In the genomic region with DNA sequence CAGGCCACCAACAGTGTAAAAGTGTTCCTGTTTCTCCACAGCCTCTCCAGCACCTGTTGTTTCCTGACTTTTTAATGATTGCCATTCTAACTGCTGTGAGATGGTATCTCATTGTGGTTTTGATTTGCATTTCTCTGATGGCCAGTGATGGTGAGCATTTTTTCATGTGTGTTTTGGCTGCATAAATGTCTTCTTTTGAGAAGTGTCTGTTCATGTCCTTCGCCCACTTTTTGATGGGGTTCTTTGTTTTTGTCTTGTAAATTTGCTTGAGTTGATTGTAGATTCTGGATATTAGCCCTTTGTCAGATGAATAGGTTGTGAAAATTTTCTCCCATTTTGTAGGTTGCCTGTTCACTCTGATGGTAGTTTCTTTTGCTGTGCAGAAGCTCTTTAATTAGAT, we compare ENCODE assay signal across 11 cellular contexts. TPM values are rescaled to one million over a fixed set of nuclear protein-coding genes. Genes with fewer than 3 reads are reported as not detected.
DNase-seq lines count a peak whose midpoint lies in the region; ATAC-seq and TF ChIP-seq lines count a peak whose summit lies in the region.
"Not testable (repeated sequence)": the region's sequence is repeated elsewhere in the genome, so short reads cannot be mapped to it uniquely, and the experiment has no call there.
"Had no signal": no experiment of that assay in that cellular context is flagged by ENCODE, and none has a peak within 500 bp of the region (broad histone marks: within the 10 kb centered on the region; RNA-seq: fewer than 3 reads in every experiment).

No MANE protein-coding gene starts in this region.

- not testable (repeated sequence) for H3K36me3 ChIP-seq in CD4-positive, alpha-beta memory T cell (ENCODE audit: insufficient read depth, low read length)

- H3K27ac Mint-ChIP-seq in CD4-positive, alpha-beta memory T cell: peak overlapping the region in 1 of 7 donors; percentile 60
- not testable (repeated sequence) for H3K27ac Mint-ChIP-seq in T-helper 17 cell; activated CD4-positive, alpha-beta memory T cell treated with anti-CD3 and anti-CD28 coated beads, Interleukin-2, amount 10 ng/mL, durations not matched to agents 7 days and 5 days; activated T-helper 2 cell treated with anti-CD3 and anti-CD28 coated beads, Interferon-gamma antibody, Interleukin-2, Interleukin-4, amounts not matched to agents 10 μg/mL and 5 μg/mL and 100 μg/mL, durations not matched to agents 14 hours and 24 hours and 36 hours; brain; mesothelial cell of epicardium; nephron progenitor cell; stimulated activated naive CD8-positive, alpha-beta T cell treated with anti-CD3 and anti-CD28 coated beads, Interleukin-15, Interleukin-2, amounts not matched to agents 100 ng/mL and 50 ng/mL, for 24 hours

- H3K36me3 Mint-ChIP-seq in CD4-positive, alpha-beta memory T cell; T-helper 17 cell (ENCODE audit: low read depth); activated CD4-positive, alpha-beta memory T cell treated with anti-CD3 and anti-CD28 coated beads, Interleukin-2, amount 10 ng/mL, durations not matched to agents 7 days and 5 days (ENCODE audit: low read depth); activated T-helper 2 cell treated with anti-CD3 and anti-CD28 coated beads, Interferon-gamma antibody, Interleukin-2, Interleukin-4, amounts not matched to agents 10 μg/mL and 5 μg/mL and 100 μg/mL, durations not matched to agents 14 hours and 24 hours and 36 hours (ENCODE audit: low read depth); stimulated activated naive CD8-positive, alpha-beta T cell treated with anti-CD3 and anti-CD28 coated beads, Interleukin-15, Interleukin-2, amounts not matched to agents 100 ng/mL and 50 ng/mL, for 24 hours (ENCODE audit: low read depth): not testable (repeated sequence)
- H3K36me3 Mint-ChIP-seq in brain (peaks cover 15% of the 10 kb centered on the region), mesothelial cell of epicardium (peaks cover 17% of the 10 kb centered on the region), nephron progenitor cell (ENCODE audit: low read depth) (peaks cover 18% of the 10 kb centered on the region)

- peak overlapping the region in 7 of 8 donors; percentile 32 to 99 (median 59) for H3K4me3 Mint-ChIP-seq in CD4-positive, alpha-beta memory T cell
- H3K4me3 Mint-ChIP-seq in T-helper 17 cell (peak overlapping the region; percentile 55), brain (peak overlapping the region; percentile 54 to 99 (median 82)), mesothelial cell of epicardium (peak overlapping the region; percentile 50), nephron progenitor cell (peak overlapping the region; percentile 98)
- H3K4me3 Mint-ChIP-seq in activated CD4-positive, alpha-beta memory T cell treated with anti-CD3 and anti-CD28 coated beads, Interleukin-2, amount 10 ng/mL, durations not matched to agents 7 days and 5 days: peak overlapping the region; percentile 48
- peak overlapping the region; percentile 62 for H3K4me3 Mint-ChIP-seq in activated T-helper 2 cell treated with anti-CD3 and anti-CD28 coated beads, Interferon-gamma antibody, Interleukin-2, Interleukin-4, amounts not matched to agents 10 μg/mL and 5 μg/mL and 100 μg/mL, durations not matched to agents 14 hours and 24 hours and 36 hours (ENCODE audit: low read depth)
- peak overlapping the region; percentile 97 for H3K4me3 Mint-ChIP-seq in stimulated activated naive CD8-positive, alpha-beta T cell treated with anti-CD3 and anti-CD28 coated beads, Interleukin-15, Interleukin-2, amounts not matched to agents 100 ng/mL and 50 ng/mL, for 24 hours

- intact Hi-C loops in CD4-positive, alpha-beta memory T cell (cut with micrococcal nuclease): loop anchor here (5.0 kb wide), 2 partner anchors 83 to 263 kb away; a partner anchor contains a TSS
- intact Hi-C loops in activated T-helper 2 cell treated with anti-CD3 and anti-CD28 coated beads, Interferon-gamma antibody, Interleukin-2, Interleukin-4, amounts not matched to agents 10 μg/mL and 5 μg/mL and 100 μg/mL, durations not matched to agents 14 hours and 24 hours and 36 hours (cut with micrococcal nuclease): loop anchor here (2.0 to 5.0 kb wide), 2 partner anchors 187 to 265 kb away; a partner anchor contains a TSS

- not testable (repeated sequence) for H3K27ac ChIP-seq in CD4-positive, alpha-beta memory T cell (ENCODE audit: low read depth, low read length)

- H3K4me3 ChIP-seq in CD4-positive, alpha-beta memory T cell (ENCODE audit: low read length in 2 of 2): not testable (repeated sequence)

- not testable (repeated sequence) for H3K9me3 Mint-ChIP-seq in CD4-positive, alpha-beta memory T cell; activated CD4-positive, alpha-beta memory T cell treated with anti-CD3 and anti-CD28 coated beads, Interleukin-2, amount 10 ng/mL, durations not matched to agents 7 days and 5 days; activated T-helper 2 cell treated with anti-CD3 and anti-CD28 coated beads, Interferon-gamma antibody, Interleukin-2, Interleukin-4, amounts not matched to agents 10 μg/mL and 5 μg/mL and 100 μg/mL, durations not matched to agents 14 hours and 24 hours and 36 hours; mesothelial cell of epicardium; stimulated activated naive CD8-positive, alpha-beta T cell treated with anti-CD3 and anti-CD28 coated beads, Interleukin-15, Interleukin-2, amounts not matched to agents 100 ng/mL and 50 ng/mL, for 24 hours
- H3K9me3 Mint-ChIP-seq in brain (peaks cover 8 to 23% (median 14%) of the 10 kb centered on the region in 5 experiments), nephron progenitor cell (peaks cover 39% of the 10 kb centered on the region)

- POLR2A ChIA-PET in CD4-positive, alpha-beta memory T cell (lab: Charles Lee; ENCODE audit: partially characterized antibody); activated CD4-positive, alpha-beta memory T cell treated with anti-CD3 and anti-CD28 coated beads, Interleukin-2, amount 10 ng/mL, durations not matched to agents 7 days and 5 days (lab: Charles Lee): not testable (repeated sequence)

- peaks cover 8 to 33% (median 16%) of the 10 kb centered on the region in 4 donors for H3K4me1 Mint-ChIP-seq in CD4-positive, alpha-beta memory T cell
- not testable (repeated sequence) for H3K4me1 Mint-ChIP-seq in T-helper 17 cell; activated T-helper 2 cell treated with anti-CD3 and anti-CD28 coated beads, Interferon-gamma antibody, Interleukin-2, Interleukin-4, amounts not matched to agents 10 μg/mL and 5 μg/mL and 100 μg/mL, durations not matched to agents 14 hours and 24 hours and 36 hours (ENCODE audit: low read depth); mesothelial cell of epicardium; nephron progenitor cell
- peaks cover 15% of the 10 kb centered on the region for H3K4me1 Mint-ChIP-seq in activated CD4-positive, alpha-beta memory T cell treated with anti-CD3 and anti-CD28 coated beads, Interleukin-2, amount 10 ng/mL, durations not matched to agents 7 days and 5 days
- peaks cover 12% of the 10 kb centered on the region for H3K4me1 Mint-ChIP-seq in brain
- peaks cover 18% of the 10 kb centered on the region for H3K4me1 Mint-ChIP-seq in stimulated activated naive CD8-positive, alpha-beta T cell treated with anti-CD3 and anti-CD28 coated beads, Interleukin-15, Interleukin-2, amounts not matched to agents 100 ng/mL and 50 ng/mL, for 24 hours (ENCODE audit: low read depth)

- not testable (repeated sequence) for DNase-seq in CD4-positive, alpha-beta memory T cell; T-helper 17 cell; activated CD4-positive, alpha-beta memory T cell treated with anti-CD3 and anti-CD28 coated beads, Interleukin-2, amount 10 ng/mL, durations not matched to agents 7 days and 5 days; activated T-helper 2 cell treated with anti-CD3 and anti-CD28 coated beads, Interferon-gamma antibody, Interleukin-2, Interleukin-4, amounts not matched to agents 10 μg/mL and 5 μg/mL and 100 μg/mL, durations not matched to agents 14 hours and 24 hours and 36 hours (ENCODE audit: low spot score); mesothelial cell of epicardium (ENCODE audit: low spot score in 2 of 2, unreplicated experiment in 2 of 2); nephron progenitor cell

- H3K4me1 ChIP-seq in CD4-positive, alpha-beta memory T cell (ENCODE audit: insufficient read depth, low read length): not testable (repeated sequence)

- CTCF ChIA-PET in CD4-positive, alpha-beta memory T cell (lab: Charles Lee; ENCODE audit: partially characterized antibody); activated CD4-positive, alpha-beta memory T cell treated with anti-CD3 and anti-CD28 coated beads, Interleukin-2, amount 10 ng/mL, durations not matched to agents 7 days and 5 days (lab: Charles Lee): not testable (repeated sequence)

- not testable (repeated sequence) for TF ChIP-seq CTCF in brain (conservative IDR thresholded peaks at IDR 0.05); mesothelial cell of epicardium (IDR thresholded peaks at IDR 0.05; ENCODE audit: unreplicated experiment); nephron progenitor cell (IDR thresholded peaks at IDR 0.05)

- not testable (repeated sequence) for H3K9me3 ChIP-seq in CD4-positive, alpha-beta memory T cell (ENCODE audit: control insufficient read depth in 1 of 2, low read length in 2 of 2); T-helper 17 cell (ENCODE audit: control insufficient read depth, low read length, poor library complexity, severe bottlenecking)

- H3K27me3 ChIP-seq in CD4-positive, alpha-beta memory T cell (ENCODE audit: insufficient read depth, low read length): not testable (repeated sequence)

- ATAC-seq in T-helper 17 cell: not testable (repeated sequence)

- H3K27me3 Mint-ChIP-seq in CD4-positive, alpha-beta memory T cell; T-helper 17 cell; activated CD4-positive, alpha-beta memory T cell treated with anti-CD3 and anti-CD28 coated beads, Interleukin-2, amount 10 ng/mL, durations not matched to agents 7 days and 5 days; activated T-helper 2 cell treated with anti-CD3 and anti-CD28 coated beads, Interferon-gamma antibody, Interleukin-2, Interleukin-4, amounts not matched to agents 10 μg/mL and 5 μg/mL and 100 μg/mL, durations not matched to agents 14 hours and 24 hours and 36 hours (ENCODE audit: low read depth); brain; mesothelial cell of epicardium (ENCODE audit: low read depth); nephron progenitor cell (ENCODE audit: low read depth, poor library complexity); stimulated activated naive CD8-positive, alpha-beta T cell treated with anti-CD3 and anti-CD28 coated beads, Interleukin-15, Interleukin-2, amounts not matched to agents 100 ng/mL and 50 ng/mL, for 24 hours: not testable (repeated sequence)

RNA-seq across cellular contexts. Expression of a gene that starts 1.5 kb away (rescaled TPM):
- 10 to 100 TPM; 11.1 to 12.5 TPM for total RNA-seq in CD4-positive, alpha-beta memory T cell
- polyA plus RNA-seq in CD4-positive, alpha-beta memory T cell: 10 to 100 TPM; 15.1 to 19.4 TPM
- total RNA-seq in T-helper 17 cell (1 to 10 TPM; 5.8 to 7.0 TPM), mesothelial cell of epicardium (23.7 to 26.7 TPM (median 24.4 TPM) in 3 replicates)
- total RNA-seq in activated CD4-positive, alpha-beta memory T cell treated with anti-CD3 and anti-CD28 coated beads, Interleukin-2, amount 10 ng/mL, durations not matched to agents 7 days and 5 days: 1 to 10 TPM; 6.5 to 7.1 TPM
- 6.3 and 10.3 TPM in 2 replicates for total RNA-seq in activated T-helper 2 cell treated with anti-CD3 and anti-CD28 coated beads, Interferon-gamma antibody, Interleukin-2, Interleukin-4, amounts not matched to agents 10 μg/mL and 5 μg/mL and 100 μg/mL, durations not matched to agents 14 hours and 24 hours and 36 hours
- 9.3 TPM for polyA plus RNA-seq in brain (ENCODE audit: insufficient read depth, low read depth, low replicate concordance)

RNA-seq across cellular contexts. Expression of a gene that starts 5.2 kb away (rescaled TPM):
- total RNA-seq in CD4-positive, alpha-beta memory T cell: not detected
- under 1 TPM in 1 of 2 donors, not detected in 1; 0.28 TPM for polyA plus RNA-seq in CD4-positive, alpha-beta memory T cell
- total RNA-seq in T-helper 17 cell: not detected
- not detected for total RNA-seq in activated CD4-positive, alpha-beta memory T cell treated with anti-CD3 and anti-CD28 coated beads, Interleukin-2, amount 10 ng/mL, durations not matched to agents 7 days and 5 days
- not detected in 2 replicates for total RNA-seq in activated T-helper 2 cell treated with anti-CD3 and anti-CD28 coated beads, Interferon-gamma antibody, Interleukin-2, Interleukin-4, amounts not matched to agents 10 μg/mL and 5 μg/mL and 100 μg/mL, durations not matched to agents 14 hours and 24 hours and 36 hours
- not detected for polyA plus RNA-seq in brain (ENCODE audit: insufficient read depth, low read depth, low replicate concordance)
- 0.55 to 1.0 TPM (median 0.67 TPM) in 3 replicates for total RNA-seq in mesothelial cell of epicardium
- total RNA-seq: GM12878, IMR-90 had no signal
- polyA plus RNA-seq: CD14-positive monocyte, IMR-90 had no signal

RNA-seq across cellular contexts. Expression of a gene that starts 20.7 kb away (rescaled TPM):
- 1 to 10 TPM; 4.1 to 5.7 TPM for total RNA-seq in CD4-positive, alpha-beta memory T cell
- polyA plus RNA-seq in CD4-positive, alpha-beta memory T cell: under 1 TPM in 1 of 2 donors, not detected in 1; 0.31 TPM
- total RNA-seq in T-helper 17 cell: 1 to 10 TPM; 1.8 to 2.4 TPM
- total RNA-seq in activated CD4-positive, alpha-beta memory T cell treated with anti-CD3 and anti-CD28 coated beads, Interleukin-2, amount 10 ng/mL, durations not matched to agents 7 days and 5 days: 1 to 10 TPM in 1 of 2 experiments, under 1 TPM in 1; 0.86 to 1.4 TPM
- total RNA-seq in activated T-helper 2 cell treated with anti-CD3 and anti-CD28 coated beads, Interferon-gamma antibody, Interleukin-2, Interleukin-4, amounts not matched to agents 10 μg/mL and 5 μg/mL and 100 μg/mL, durations not matched to agents 14 hours and 24 hours and 36 hours: 1.1 TPM in 2 replicates
- 0.25 TPM for polyA plus RNA-seq in brain (ENCODE audit: insufficient read depth, low read depth, low replicate concordance)
- 9.0 to 11.5 TPM (median 10.0 TPM) in 3 replicates for total RNA-seq in mesothelial cell of epicardium

Comparison
In these comparisons a context has a peak if more than half of its experiments do, and no peak if none do; other contexts are left out.
1. H3K4me3 Mint-ChIP-seq: peak in every context shown above with its lines; median percentile 98 in nephron progenitor cell; 97 in stimulated activated naive CD8-positive, alpha-beta T cell treated with anti-CD3 and anti-CD28 coated beads, Interleukin-15, Interleukin-2, amounts not matched to agents 100 ng/mL and 50 ng/mL, for 24 hours; 82 in brain; 62 in activated T-helper 2 cell treated with anti-CD3 and anti-CD28 coated beads, Interferon-gamma antibody, Interleukin-2, Interleukin-4, amounts not matched to agents 10 μg/mL and 5 μg/mL and 100 μg/mL, durations not matched to agents 14 hours and 24 hours and 36 hours; 59 in CD4-positive, alpha-beta memory T cell; 55 in T-helper 17 cell; 50 in mesothelial cell of epicardium; 48 in activated CD4-positive, alpha-beta memory T cell treated with anti-CD3 and anti-CD28 coated beads, Interleukin-2, amount 10 ng/mL, durations not matched to agents 7 days and 5 days.